ENCODE assay signal across 16 cellular contexts in genomic region chr10:105188737-105189463, GRCh38.
A peak's percentile ranks its signal among the peaks of the same experiment; 100 is the strongest.
DNase-seq lines count a peak whose midpoint lies in the region; ATAC-seq, FAIRE-seq and TF ChIP-seq lines count a peak whose summit lies in the region.
"Had no signal": no experiment of that assay in that cellular context is flagged by ENCODE, and none has a peak within 500 bp of the region (broad histone marks: within the 10 kb centered on the region; RNA-seq: fewer than 3 reads in every experiment).

No MANE protein-coding gene starts in this region.

- no peak for ATAC-seq in HG02852 (IDR thresholded peaks at IDR 0.05; ENCODE audit: unreplicated experiment)
- ATAC-seq: activated CD8-positive, alpha-beta T cell treated with anti-CD3 and anti-CD28 coated beads for 36 hours had no signal

- H3K27me3 ChIP-seq in bronchial epithelial cell (ENCODE audit: control insufficient read depth, insufficient read depth, low read length), result no peaks in the 10 kb centered on the region
- H3K27me3 ChIP-seq: BLaER1 treated with 17β-estradiol and CSF1 and Interleukin-3, amounts not matched to agents 10 nM and 100 nM had no signal

- no peak for FAIRE-seq in bronchial epithelial cell (lab: Jason Lieb, UNC)

- DNase-seq in AG10803 (ENCODE audit: low read depth), result peak; percentile 68
- DNase-seq in NCI-H146 (lab: John Stamatoyannopoulos, UW), result peak; percentile 7
- DNase-seq in bronchial epithelial cell (ENCODE audit: low read depth), result peak; percentile 96
- DNase-seq in kidney tubule cell (ENCODE audit: low spot score), result peak; percentile 96
- DNase-seq in NCI-H187 treated with DMSO at 0.1 percent for 48 hours (lab: John Stamatoyannopoulos, UW), result no peak
- no peak for DNase-seq in GOT3 (lab: John Stamatoyannopoulos, UW)
- DNase-seq in NCI-H345 treated with DMSO at 0.1 percent for 48 hours (lab: John Stamatoyannopoulos, UW; ENCODE audit: unreplicated experiment), result no peak
- DNase-seq: activated CD8-positive, alpha-beta T cell treated with anti-CD3 and anti-CD28 coated beads for 36 hours; dermis blood vessel endothelial cell; DMS79 treated with DMSO at 0.1 percent for 48 hours; Karpas-422; NCI-H2029 treated with DMSO at 0.1 percent for 48 hours; Right ventricle myocardium superior; T-helper 9 cell had no signal

- no peaks in the 10 kb centered on the region for H3K36me3 ChIP-seq in bronchial epithelial cell (ENCODE audit: control insufficient read depth, insufficient read depth, low read length)
- H3K36me3 ChIP-seq: BLaER1 treated with 17β-estradiol and CSF1 and Interleukin-3, amounts not matched to agents 10 nM and 100 nM had no signal

- no peak overlapping the region for H3K4me3 ChIP-seq in AG10803 (ENCODE audit: low read length)
- H3K4me3 ChIP-seq in bronchial epithelial cell (ENCODE audit: low read depth, low read length), result no peak overlapping the region
- H3K4me3 ChIP-seq: BLaER1 treated with 17β-estradiol and CSF1 and Interleukin-3, amounts not matched to agents 10 nM and 100 nM had no signal

- TF ChIP-seq CTCF in AG10803 (conservative IDR thresholded peaks at IDR 0.05; ENCODE audit: low read length) (no peak), bronchial epithelial cell (IDR thresholded peaks at IDR 0.05; ENCODE audit: insufficient read depth, low read length, severe bottlenecking) (no peak)

Comparison
In these comparisons a context has a peak if more than half of its experiments do, and no peak if none do; other contexts are left out.
1. DNase-seq: peak in AG10803 (single experiment), NCI-H146 (single experiment), bronchial epithelial cell (single experiment) and kidney tubule cell (single experiment); none in NCI-H187 treated with DMSO at 0.1 percent for 48 hours (single experiment), GOT3 (single experiment) and NCI-H345 treated with DMSO at 0.1 percent for 48 hours (single experiment).